Comparison of ENCODE assay signal across 8 cellular contexts in the genomic region with DNA sequence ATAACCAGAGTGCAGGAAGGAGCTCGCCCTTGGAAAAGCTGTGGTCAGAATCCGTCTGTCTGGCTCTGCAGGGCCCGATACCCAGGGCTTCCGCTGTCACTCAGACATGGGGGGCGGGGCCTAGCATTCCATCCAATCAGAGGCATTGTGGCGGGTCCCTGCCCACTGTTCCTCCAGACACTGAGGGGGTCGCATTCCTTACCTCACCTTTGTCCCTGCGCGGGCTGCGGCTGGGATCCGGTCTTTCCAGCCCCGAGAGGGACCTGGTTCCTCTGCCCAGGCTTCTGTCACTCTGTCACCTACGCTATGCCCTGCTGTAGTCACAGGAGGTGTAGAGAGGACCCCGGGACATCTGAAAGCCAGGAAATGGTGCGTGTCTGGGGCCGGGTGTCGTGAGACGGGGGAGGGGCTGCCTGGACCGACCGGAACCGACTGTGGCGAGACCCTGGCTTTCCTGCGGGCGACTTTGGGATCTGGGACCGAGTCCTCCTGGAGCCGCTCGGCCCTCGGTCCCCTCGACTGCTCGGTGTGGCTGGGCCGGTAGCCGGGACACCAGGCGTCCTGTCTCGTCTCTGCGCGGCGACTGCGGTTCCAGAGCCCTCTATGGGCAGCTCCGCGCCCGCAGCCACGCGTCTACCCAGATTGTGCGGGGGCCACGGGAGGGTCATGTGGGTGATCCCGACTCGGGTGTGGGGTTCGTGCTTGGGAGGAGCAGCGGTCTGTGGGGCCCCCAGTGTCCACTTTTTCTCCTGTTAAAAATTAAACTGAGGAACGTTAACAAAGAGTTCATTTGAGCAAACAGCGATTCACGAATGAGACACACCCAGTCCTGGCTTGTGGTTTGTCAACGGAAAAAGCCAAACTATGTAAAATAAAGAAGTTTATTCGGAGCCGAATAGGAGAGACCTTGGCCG. TPM values are rescaled to one million over a fixed set of nuclear protein-coding genes. Genes with fewer than 3 reads are reported as not detected.
DNase-seq lines count a peak whose midpoint lies in the region; ATAC-seq, FAIRE-seq and TF ChIP-seq lines count a peak whose summit lies in the region.

A gene (plus strand): TSS at position 165 of the 914 bp plus-strand sequence. CDS start 142 bp downstream, at position 307.

- ATAC-seq in GM19438 (IDR thresholded peaks at IDR 0.05; ENCODE audit: low read depth, unreplicated experiment), result peak; percentile 87
- peak; percentile 96 for ATAC-seq in HepG2

- TF ChIP-seq POLR2A in HepG2 (IDR thresholded peaks at IDR 0.05; ENCODE audit: insufficient read depth in 1 of 2, low read depth in 2 of 2, low read length in 2 of 2), result peak; percentile 87 to 88

- H3K27me3 ChIP-seq in A673 (replicated peaks; ENCODE audit: insufficient read depth, low read depth, low read length, poor library complexity) (peaks cover 4% of the 10 kb centered on the region), dorsolateral prefrontal cortex (no peaks in the 10 kb centered on the region), HepG2 (ENCODE audit: control insufficient read depth in 1 of 2, insufficient read depth in 2 of 2, low read length in 2 of 2) (no peaks in the 10 kb centered on the region; a peak in 1 of 5 replicates)

- H3K4me3 ChIP-seq in A673 (ENCODE audit: low read depth, low read length, poor library complexity, severe bottlenecking), result peak within 1 kb of the TSS; percentile 56
- H3K4me3 ChIP-seq in dorsolateral prefrontal cortex, result peak within 1 kb of the TSS; percentile 50 to 82 (median 71)
- peak within 1 kb of the TSS; percentile 62 to 80 (median 77) for H3K4me3 ChIP-seq in HepG2 (replicated peaks in 1 of 3; ENCODE audit: insufficient read depth in 1 of 3, low read depth in 2 of 3, low read length in 3 of 3)

- H3K9ac ChIP-seq in HepG2 (ENCODE audit: insufficient read depth, low read depth, low read length), result peak within 1 kb of the TSS; percentile 79

- peak; percentile 42; the same call in 1 of the 2 replicates for TF ChIP-seq CTCF in A673 (conservative IDR thresholded peaks at IDR 0.05; ENCODE audit: low read depth, low read length)
- peak in 34 of 56 donors; percentile 8 to 52 (median 25) for TF ChIP-seq CTCF in dorsolateral prefrontal cortex (IDR thresholded peaks at IDR 0.05 in 54 of 56, conservative IDR thresholded peaks at IDR 0.05 in 2 of 56; ENCODE audit: low read depth in 1 of 56, partially characterized antibody in 56 of 56)
- peak; percentile 42; the same call in 1 of the 2 replicates for TF ChIP-seq CTCF in HepG2 (CRISPR knock-in tag; IDR thresholded peaks at IDR 0.05)

- 1% methylated on average over 22 of the region's 56 CpGs for WGBS in HepG2 (ENCODE audit: low lambda C conversion rate)

- H3K9me3 ChIP-seq in A673 (ENCODE audit: low read depth, low read length, poor library complexity, severe bottlenecking) (no peaks in the 10 kb centered on the region), HepG2 (ENCODE audit: low read length) (no peaks in the 10 kb centered on the region)

- intact Hi-C loops in A673 (cut with micrococcal nuclease; ENCODE audit: unreplicated experiment), result loop anchor here (10.0 kb wide), 1 partner anchor 757 kb away; no protein-coding TSS in a partner anchor
- intact Hi-C loops in dorsolateral prefrontal cortex (cut with DNase I), result no loop called here
- intact Hi-C loops in HepG2 (cut with micrococcal nuclease; ENCODE audit: unreplicated experiment), result loop anchor here (5.0 kb wide), 1 partner anchor 34 kb away; no protein-coding TSS in a partner anchor

- peak within 1 kb of the TSS; percentile 86 for H3K4me2 ChIP-seq in HepG2 (ENCODE audit: low read depth, low read length)

- peak; percentile 86 for FAIRE-seq in HepG2 (lab: Jason Lieb, UNC)

- H3K79me2 ChIP-seq in HepG2 (ENCODE audit: insufficient read depth, low read length), result peaks cover 34% of the 10 kb centered on the region

- CTCF ChIA-PET in A673 (lab: Charles Lee), result interaction anchor here (0.6 to 1.1 kb wide), 2 partner anchors 160 to 253 kb away, joined by 3 to 4 read pairs; a partner anchor contains a TSS
- CTCF ChIA-PET in HepG2 (lab: Yijun Ruan, JAX; ENCODE audit: low intra/inter-chr PET ratio, low total read pairs), result no interaction called here

- DNase-seq in A673 (ENCODE audit: low spot score), result peak; percentile 76
- peak; percentile 0 for DNase-seq in NCI-H345 treated with DMSO at 0.1 percent for 48 hours (lab: John Stamatoyannopoulos, UW; ENCODE audit: unreplicated experiment)
- peak; percentile 49 for DNase-seq in activated CD4-positive, alpha-beta T cell treated with anti-CD3 and anti-CD28 coated beads, Interleukin-2, amount 50 U/mL, for 1 hour
- DNase-seq in dorsolateral prefrontal cortex, result peak; percentile 67 to 90 (median 84)
- peak; percentile 92 for DNase-seq in HepG2 (ENCODE audit: low spot score)
- DNase-seq in stimulated activated CD4-positive, alpha-beta T cell treated with anti-CD3 and anti-CD28 coated beads, Interleukin-1b, Interleukin-23, amount 100 ng/mL, for 48 hours, result peak; percentile 51
- no peak for DNase-seq in NCI-H187 (lab: John Stamatoyannopoulos, UW)

- peak; percentile 46 for TF ChIP-seq RAD21 in HepG2 (CRISPR knock-in tag; IDR thresholded peaks at IDR 0.05)

- H3K27ac ChIP-seq in A673 (ENCODE audit: low read depth, low read length, poor library complexity, severe bottlenecking), result peak within 1 kb of the TSS; percentile 27
- H3K27ac ChIP-seq in dorsolateral prefrontal cortex, result peak within 1 kb of the TSS in 51 of 59 donors; percentile 3 to 87 (median 58)
- H3K27ac ChIP-seq in HepG2 (ENCODE audit: extremely low read length, insufficient read depth, low read length), result peak within 1 kb of the TSS; percentile 94

- H3K4me1 ChIP-seq in A673 (ENCODE audit: insufficient read depth, low read length, poor library complexity, severe bottlenecking), result no peaks in the 10 kb centered on the region
- peaks cover 47% of the 10 kb centered on the region for H3K4me1 ChIP-seq in HepG2 (ENCODE audit: insufficient read depth, low read length)

- H2AFZ ChIP-seq in HepG2 (ENCODE audit: low read length), result peak within 1 kb of the TSS; percentile 66

- no peaks in the 10 kb centered on the region for H4K20me1 ChIP-seq in HepG2 (ENCODE audit: insufficient read depth, low read length)

- POLR2A ChIA-PET in A673 (lab: Charles Lee; ENCODE audit: low non-redundant PET), result no interaction called here
- POLR2A ChIA-PET in HepG2 (lab: Yijun Ruan, JAX), result interaction anchor here (0.6 to 3.0 kb wide), 13 partner anchors 8 to 275 kb away, joined by 3 to 30 read pairs (median 3); a partner anchor contains a TSS

- no TSS peak for BruUV-seq in A673 (replicated peaks; lab: Mats Ljungman, UMichigan)
- TSS peak; percentile 73 for BruUV-seq in HepG2 (replicated peaks; lab: Mats Ljungman, UMichigan)

- H3K36me3 ChIP-seq in A673 (ENCODE audit: insufficient read depth, low read length, poor library complexity, severe bottlenecking) (no peaks in the 10 kb centered on the region), HepG2 (replicated peaks in 1 of 2; ENCODE audit: control insufficient read depth in 1 of 2, insufficient read depth in 2 of 2, low read length in 2 of 2) (no peaks in the 10 kb centered on the region; a peak in 1 of 5 replicates)

- in situ Hi-C loops in HepG2 (cut with HindIII; ENCODE audit: extremely low pct_ligation_motif_present, low pct_unique_long_range_greater_than_20kb), result loop anchor here (5.0 kb wide), 1 partner anchor 99 kb away; no protein-coding TSS in a partner anchor

- TF ChIP-seq EP300 in HepG2 (IDR thresholded peaks at IDR 0.05; ENCODE audit: low read depth in 2 of 2, low read length in 2 of 2) (peak in 1 of 2 experiments; percentile 43; a peak in 2 of 4 replicates), HepG2 (CRISPR knock-in tag; IDR thresholded peaks at IDR 0.05; ENCODE audit: borderline replicate concordance) (no peak)

TF ChIP-seq in HepG2, 621 proteins besides CTCF, POLR2A, EP300 and RAD21 (continues in another document):
- peak; percentile 92 for TF ChIP-seq POLR2G (IDR thresholded peaks at IDR 0.05; ENCODE audit: low read depth, low read length)
- no peak for TF ChIP-seq ZNF644 (CRISPR knock-in tag; IDR thresholded peaks at IDR 0.05; ENCODE audit: low read depth)

RNA-seq across cellular contexts. Expression of the gene that starts here (rescaled TPM):
- total RNA-seq in A673 (2021) (4.3 and 5.5 TPM in 2 replicates), dorsolateral prefrontal cortex (10 to 100 TPM in 15 of 120 experiments, 1 to 10 TPM in 105; 2.9 to 16.5 (median 7.1) TPM), HepG2 (2016; rRNA removed; fragmentation: Illumina TruSeq; extraction: Trizol) (21.0 and 35.5 TPM in 2 replicates)
- 5.9 and 6.2 TPM in 2 replicates for total RNA-seq in HepG2 (2016; cell fraction: cytosol; rRNA removed; fragmentation: Illumina TruSeq; extraction: Trizol; ENCODE audit: low read depth)
- total RNA-seq in HepG2 (2016; cell fraction: insoluble cytoplasmic fraction; rRNA removed; fragmentation: Illumina TruSeq; extraction: Trizol), result 20.7 and 33.8 TPM in 2 replicates
- total RNA-seq in HepG2 (2016; cell fraction: membrane; rRNA removed; fragmentation: Illumina TruSeq; extraction: Trizol), result 11.2 and 12.9 TPM in 2 replicates
- 20.8 and 24.9 TPM in 2 replicates for total RNA-seq in HepG2 (2016; cell fraction: nucleus; rRNA removed; fragmentation: Illumina TruSeq; extraction: Trizol)
- polyA plus RNA-seq in HepG2 (2011; rRNA removed), result 8.5 and 9.6 TPM in 2 replicates
- 5.9 and 8.3 TPM in 2 replicates for polyA plus RNA-seq in HepG2 (2011; cell fraction: cytosol; rRNA removed)
- 8.8 and 12.0 TPM in 2 replicates for polyA plus RNA-seq in HepG2 (2011; cell fraction: nucleus; rRNA removed)
- polyA plus RNA-seq in HepG2 (2012), result 7.2 and 8.5 TPM in 2 replicates
- 3.0 and 3.6 TPM in 2 replicates for polyA plus RNA-seq in HepG2 (2016; cell fraction: cytosol; fragmentation: Illumina TruSeq; extraction: Trizol; ENCODE audit: low read depth)
- polyA plus RNA-seq in HepG2 (2016; cell fraction: insoluble cytoplasmic fraction; fragmentation: Illumina TruSeq; extraction: Trizol; ENCODE audit: low read depth), result 13.0 and 13.9 TPM in 2 replicates
- 4.0 and 4.6 TPM in 2 replicates for polyA plus RNA-seq in HepG2 (2016; cell fraction: membrane; fragmentation: Illumina TruSeq; extraction: Trizol; ENCODE audit: low read depth)
- 42.0 and 46.3 TPM in 2 replicates for polyA plus RNA-seq in HepG2 (2016; cell fraction: nucleus; fragmentation: Illumina TruSeq; extraction: Trizol; ENCODE audit: insufficient read depth, low read depth)
- 8.7 TPM in 1 of 2 replicates, not detected in the other for polyA minus RNA-seq in HepG2 (2011; rRNA and poly(A)+ RNA removed; ENCODE audit: low replicate concordance)
- 16.4 and 17.4 TPM in 2 replicates for polyA minus RNA-seq in HepG2 (2011; cell fraction: cytosol; rRNA and poly(A)+ RNA removed)
- polyA minus RNA-seq in HepG2 (2011; cell fraction: nucleus; rRNA and poly(A)+ RNA removed), result 40.6 and 49.9 TPM in 2 replicates

Comparison
In these comparisons a context has a peak if more than half of its experiments do, and no peak if none do; other contexts are left out.
1. DNase-seq: peak in A673 (single experiment), NCI-H345 treated with DMSO at 0.1 percent for 48 hours (single experiment), activated CD4-positive, alpha-beta T cell treated with anti-CD3 and anti-CD28 coated beads, Interleukin-2, amount 50 U/mL, for 1 hour (single experiment), dorsolateral prefrontal cortex (10 of 10), HepG2 (single experiment) and stimulated activated CD4-positive, alpha-beta T cell treated with anti-CD3 and anti-CD28 coated beads, Interleukin-1b, Interleukin-23, amount 100 ng/mL, for 48 hours (single experiment); none in NCI-H187 (0 of 2).
2. H3K27ac ChIP-seq: peak in every context shown above with its lines; median percentile 94 in HepG2; 58 in dorsolateral prefrontal cortex; 27 in A673.
3. intact Hi-C loops: an anchor here in A673 (10.0 kb wide) and HepG2 (5.0 kb wide); none called in dorsolateral prefrontal cortex.
4. Peak in every context shown above with its lines, with median percentiles within 50 percentile points of each other: H3K4me3 ChIP-seq and CTCF ChIP-seq.